Comparison of ENCODE assay signal across 8 cellular contexts in the genomic region with DNA sequence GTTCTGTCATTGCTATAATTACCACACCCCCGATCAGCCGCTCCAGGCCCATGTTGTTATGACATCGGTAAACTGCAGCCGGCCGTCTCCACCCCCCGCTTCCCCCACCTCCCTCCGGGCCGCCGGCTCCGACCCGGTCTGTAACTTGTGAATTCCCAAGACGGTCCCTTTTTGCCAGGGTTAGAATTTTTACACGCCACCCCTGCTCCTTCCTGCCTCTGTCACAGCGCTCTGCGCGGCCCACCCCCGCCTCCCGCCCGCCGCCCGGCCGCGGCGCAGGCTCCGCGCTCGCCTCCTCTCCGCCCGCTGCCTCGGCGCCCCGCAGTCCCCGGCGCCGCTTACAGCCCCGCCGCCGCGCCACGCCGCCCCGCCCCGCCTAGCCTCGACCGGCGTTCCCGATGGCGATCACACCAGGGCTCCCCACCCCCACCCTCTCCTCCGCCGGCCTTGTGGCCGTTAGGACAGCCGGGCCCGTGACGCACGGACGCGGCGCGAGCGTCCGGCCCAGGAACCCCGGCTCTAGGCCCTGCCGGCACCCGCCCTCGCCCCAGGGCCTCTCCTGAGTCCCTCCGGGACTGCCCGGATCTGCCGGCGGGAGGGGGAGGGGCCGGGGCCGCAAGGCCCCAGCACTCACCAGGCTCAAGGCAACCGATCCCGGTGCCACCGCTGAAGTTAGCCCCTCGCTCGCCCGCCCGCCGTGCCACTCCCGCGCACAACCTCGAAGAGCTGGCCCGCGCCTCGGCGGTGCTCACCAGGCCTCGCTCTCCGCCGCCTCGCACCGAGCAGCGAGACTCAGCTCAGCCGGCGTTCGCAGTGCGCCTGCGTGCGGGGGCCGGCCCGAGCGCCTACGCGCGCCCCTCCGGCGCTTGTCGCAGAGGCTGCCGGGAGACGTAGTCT. TPM values are rescaled to one million over a fixed set of nuclear protein-coding genes. Genes with fewer than 3 reads are reported as not detected.
A peak's percentile ranks its signal among the peaks of the same experiment; 100 is the strongest.
DNase-seq lines count a peak whose midpoint lies in the region; ATAC-seq and TF ChIP-seq lines count a peak whose summit lies in the region.

A gene (minus strand): TSS at position 817 of the 897 bp plus-strand sequence. CDS start 18,374 bp downstream, outside the sequence.

- intact Hi-C loops in aorta (cut with DNase I) = loop anchor here in 1 of 2 donors (1.0 kb wide), 1 partner anchor 98 kb away; a partner anchor contains a TSS

- no peaks in the 10 kb centered on the region for H3K9me3 ChIP-seq in aorta (ENCODE audit: control insufficient read depth, low read length)

- DNase-seq in NCI-H2029 (lab: John Stamatoyannopoulos, UW) (peak; percentile 86), T-helper 9 cell (peak; percentile 74), astrocyte of the cerebellum (ENCODE audit: low read depth) (peak; percentile 70), hepatic stellate cell (ENCODE audit: low spot score) (peak; percentile 94), renal cortical epithelial cell (ENCODE audit: low read depth) (peak; percentile 71), aorta (peak; percentile 92 to 95)

- no peaks in the 10 kb centered on the region for H3K36me3 ChIP-seq in aorta (ENCODE audit: control insufficient read depth in 1 of 2, insufficient read depth in 2 of 2, low read length in 1 of 2)

- WGBS in aorta, 2 donors = 0% methylated on average over 104 to 109 of the region's 109 CpGs

- H3K27me3 ChIP-seq in aorta (ENCODE audit: control insufficient read depth in 1 of 2, insufficient read depth in 2 of 2, low read length in 1 of 2) = no peaks in the 10 kb centered on the region

- H3K27ac ChIP-seq in aorta (ENCODE audit: low read depth in 1 of 2, low read length in 2 of 2) = peak within 1 kb of the TSS; percentile 28 to 83

- H3K4me3 ChIP-seq in astrocyte of the cerebellum (ENCODE audit: low read depth, low read length) (peak within 1 kb of the TSS; percentile 86), aorta (ENCODE audit: low read length in 2 of 2) (peak within 1 kb of the TSS; percentile 55 to 81)

- no peak for TF ChIP-seq CTCF in astrocyte of the cerebellum (IDR thresholded peaks at IDR 0.05; ENCODE audit: low read depth, low read length, missing control alignments)

- ATAC-seq in GM18508 (IDR thresholded peaks at IDR 0.05; ENCODE audit: insufficient read depth, unreplicated experiment) (peak; percentile 45), HG02970 (IDR thresholded peaks at IDR 0.05; ENCODE audit: low FRiP score, unreplicated experiment) (peak; percentile 89), aorta (ENCODE audit: low FRiP score) (peak; percentile 98)

- in situ Hi-C loops in astrocyte of the cerebellum (cut with HindIII; ENCODE audit: low sequenced_read_pairs) = no loop called here

- H3K4me1 ChIP-seq in aorta (ENCODE audit: control insufficient read depth in 1 of 2, insufficient read depth in 2 of 2, low read length in 2 of 2) = no peaks in the 10 kb centered on the region

RNA-seq across cellular contexts. Expression of the gene that starts here (rescaled TPM):
- total RNA-seq in renal cortical epithelial cell (29.5 and 61.3 TPM in 2 replicates), aorta (10 to 100 TPM; 71.8 to 74.1 TPM)
- 10 to 100 TPM; 11.6 to 14.9 TPM for polyA plus RNA-seq in aorta

Comparison
In these comparisons a context has a peak if more than half of its experiments do, and no peak if none do; other contexts are left out.
1. Peak in every context shown above with its lines: DNase-seq, ATAC-seq, H3K4me3 ChIP-seq and H3K27ac ChIP-seq.
2. ATAC-seq: peak in every context shown above with its lines; median percentile 98 in aorta; 89 in HG02970; 45 in GM18508.